ENCODE assay signal across 8 cellular contexts in genomic region chr1:33349778-33350610, GRCh38. TPM values are rescaled to one million over a fixed set of nuclear protein-coding genes. Genes with fewer than 3 reads are reported as not detected.
DNase-seq lines count a peak whose midpoint lies in the region; ATAC-seq and TF ChIP-seq lines count a peak whose summit lies in the region.

No MANE protein-coding gene starts in this region.

- no peak for TF ChIP-seq CTCF in vagina (IDR thresholded peaks at IDR 0.05)

- peaks cover 0 to 5% of the 10 kb centered on the region in 2 donors for H3K36me3 ChIP-seq in vagina

- no peaks in the 10 kb centered on the region for H3K9me3 Mint-ChIP-seq in T-helper 2 cell treated with Interferon-gamma antibody and Interleukin-4, amounts not matched to agents 5 μg/mL and 100 μg/mL, for 36 hours

- H3K4me3 ChIP-seq in vagina, result peak overlapping the region; percentile 87 to 99

- peaks cover 18% of the 10 kb centered on the region for H3K36me3 Mint-ChIP-seq in T-helper 2 cell treated with Interferon-gamma antibody and Interleukin-4, amounts not matched to agents 5 μg/mL and 100 μg/mL, for 36 hours (ENCODE audit: low read depth)

- intact Hi-C loops in vagina (cut with DNase I), result no loop called here

- ATAC-seq in GM18498 (IDR thresholded peaks at IDR 0.05; ENCODE audit: unreplicated experiment) (peak; percentile 80), HG02798 (IDR thresholded peaks at IDR 0.05; ENCODE audit: poor library complexity, unreplicated experiment) (peak; percentile 85)

- peak overlapping the region; percentile 92 for H3K4me3 Mint-ChIP-seq in T-helper 2 cell treated with Interferon-gamma antibody and Interleukin-4, amounts not matched to agents 5 μg/mL and 100 μg/mL, for 36 hours

- peak overlapping the region; percentile 91 for H3K27ac Mint-ChIP-seq in T-helper 2 cell treated with Interferon-gamma antibody and Interleukin-4, amounts not matched to agents 5 μg/mL and 100 μg/mL, for 36 hours

- H3K27me3 ChIP-seq in vagina, result no peaks in the 10 kb centered on the region

- H3K4me1 ChIP-seq in vagina, result peaks cover 45% of the 10 kb centered on the region

- H3K9me3 ChIP-seq in vagina, result no peaks in the 10 kb centered on the region

- peaks cover 37% of the 10 kb centered on the region for H3K4me1 Mint-ChIP-seq in T-helper 2 cell treated with Interferon-gamma antibody and Interleukin-4, amounts not matched to agents 5 μg/mL and 100 μg/mL, for 36 hours (ENCODE audit: low read depth)

- TF ChIP-seq POLR2A in vagina (IDR thresholded peaks at IDR 0.05), result peak; percentile 21 to 71

- DNase-seq in NCI-H1417 treated with DMSO at 0.1 percent for 48 hours (lab: John Stamatoyannopoulos, UW) (peak; percentile 33), anterior cingulate cortex (lab: John Stamatoyannopoulos, UW) (peak in 53 of 58 donors; percentile 42 to 86 (median 76)), hepatic stellate cell (ENCODE audit: low spot score) (peak; percentile 89), renal cortical epithelial cell (ENCODE audit: low read depth) (peak; percentile 52), vagina (ENCODE audit: extremely low spot score in 2 of 2) (peak in 1 of 2 donors; percentile 93)
- DNase-seq in T-helper 2 cell treated with Interferon-gamma antibody and Interleukin-4, amounts not matched to agents 5 μg/mL and 100 μg/mL, for 36 hours (ENCODE audit: low spot score), result peak; percentile 82

- peaks cover 3% of the 10 kb centered on the region for H3K27me3 Mint-ChIP-seq in T-helper 2 cell treated with Interferon-gamma antibody and Interleukin-4, amounts not matched to agents 5 μg/mL and 100 μg/mL, for 36 hours (ENCODE audit: low read depth)

- H3K27ac ChIP-seq in vagina, result peak overlapping the region; percentile 81

RNA-seq across cellular contexts. Expression of gene A3GALT2, which starts 29.1 kb away (rescaled TPM):
- total RNA-seq in renal cortical epithelial cell (not detected in 2 replicates), vagina (not detected)
